ENCODE assay signal across 1 cellular context in genomic region chr3:154684440-154684839, GRCh38.
TF ChIP-seq lines count a peak whose summit lies in the region.

No MANE protein-coding gene starts in this region.

TF ChIP-seq in H1, 55 proteins besides CTCF, POLR2A, EP300 and RAD21:
- TF ChIP-seq TAF1 (IDR thresholded peaks at IDR 0.05; ENCODE audit: low read depth, low read length) = no peak
- TF ChIP-seq YY1 (IDR thresholded peaks at IDR 0.05; ENCODE audit: low read depth, low read length) = no peak
- TF ChIP-seq KDM4A (IDR thresholded peaks at IDR 0.05; ENCODE audit: low read depth, low read length, severe bottlenecking) = no peak
- TF ChIP-seq SAP30 (IDR thresholded peaks at IDR 0.05; ENCODE audit: insufficient read depth, insufficient replicate concordance, low read length) = no peak
- no peak for TF ChIP-seq CHD1 (IDR thresholded peaks at IDR 0.05; ENCODE audit: low read depth, low read length)
